Comparison of ENCODE assay signal across 5 cellular contexts in genomic region chr2:120022505-120022904, GRCh38.
TF ChIP-seq lines count a peak whose summit lies in the region.

No MANE protein-coding gene starts in this region.

TF ChIP-seq in A549, 52 proteins besides CTCF, POLR2A, EP300 and RAD21:
- TF ChIP-seq MAFK (IDR thresholded peaks at IDR 0.05; ENCODE audit: partially characterized antibody) = peak; percentile 90

TF ChIP-seq in HEK293, 187 proteins besides CTCF, POLR2A, EP300 and RAD21:
- TF ChIP-seq ZNF146 (tag by site-specific recombination; IDR thresholded peaks at IDR 0.05) = peak; percentile 67

TF ChIP-seq in IMR-90, 13 proteins besides CTCF, POLR2A, EP300 and RAD21:
- TF ChIP-seq MAFK (IDR thresholded peaks at IDR 0.05; ENCODE audit: low read depth, low read length) = peak; percentile 67

TF ChIP-seq in K562, 482 proteins besides CTCF, POLR2A, EP300 and RAD21:
- TF ChIP-seq MAFF (IDR thresholded peaks at IDR 0.05; ENCODE audit: low read length) (peak; percentile 55), ZNF316 (IDR thresholded peaks at IDR 0.05) (peak; percentile 86), MAFG (tag; conservative IDR thresholded peaks at IDR 0.05) (peak; percentile 69), C11orf30 (IDR thresholded peaks at IDR 0.05; ENCODE audit: low read depth) (peak; percentile 74), MAFK (IDR thresholded peaks at IDR 0.05; ENCODE audit: low read length) (peak; percentile 55; the same call in 1 of the 2 replicates)

TF ChIP-seq in HepG2, 621 proteins besides CTCF, POLR2A, EP300 and RAD21:
- TF ChIP-seq MAFK (conservative IDR thresholded peaks at IDR 0.05 in 1 of 2, IDR thresholded peaks at IDR 0.05 in 1 of 2; ENCODE audit: low read length in 2 of 2) (peak; percentile 74 to 82), MAFF (IDR thresholded peaks at IDR 0.05; ENCODE audit: low read depth, low read length) (peak; percentile 82)
